ENCODE assay signal across 16 cellular contexts in genomic region chr12:121294151-121294889, GRCh38. TPM values are rescaled to one million over a fixed set of nuclear protein-coding genes. Genes with fewer than 3 reads are reported as not detected.
DNase-seq lines count a peak whose midpoint lies in the region; ATAC-seq and TF ChIP-seq lines count a peak whose summit lies in the region.
"Had no signal": no experiment of that assay in that cellular context is flagged by ENCODE, and none has a peak within 500 bp of the region (broad histone marks: within the 10 kb centered on the region; RNA-seq: fewer than 3 reads in every experiment).

No MANE protein-coding gene starts in this region.

- H3K27me3 Mint-ChIP-seq in CD4-positive, alpha-beta T cell = no peaks in the 10 kb centered on the region
- H3K27me3 Mint-ChIP-seq in T-helper 2 cell treated with Interferon-gamma antibody and Interleukin-4, amounts not matched to agents 5 μg/mL and 100 μg/mL, for 36 hours (ENCODE audit: low read depth) = no peaks in the 10 kb centered on the region
- H3K27me3 Mint-ChIP-seq in progenitor cell of endocrine pancreas = no peaks in the 10 kb centered on the region
- H3K27me3 Mint-ChIP-seq: activated T-helper 17 cell treated with anti-CD3 and anti-CD28 coated beads, Interleukin-2, amount 50 U/mL, for 72 hours; B cell; stimulated activated naive B cell treated with anti-CD40 and anti-IgM and Interleukin-4, amounts not matched to agents 10 μg/mL and 1 μg/mL and 100 μg/mL, for 72 hours had no signal

- peak overlapping the region; percentile 97 for H3K4me2 ChIP-seq in hepatocyte

- in situ Hi-C loops in Panc1 (cut with HindIII; ENCODE audit: low pct_unique_long_range_greater_than_20kb, low sequenced_read_pairs) = no loop called here

- H3K4me3 ChIP-seq in A673 (ENCODE audit: low read depth, low read length, poor library complexity, severe bottlenecking) (no peak overlapping the region), Panc1 (ENCODE audit: low read depth in 2 of 2, low read length in 2 of 2) (no peak overlapping the region), hepatocyte (no peak overlapping the region)

- peaks cover 50% of the 10 kb centered on the region for H3K79me2 ChIP-seq in hepatocyte

- no peaks in the 10 kb centered on the region for H3K9me2 ChIP-seq in hepatocyte (replicated peaks; ENCODE audit: insufficient read depth)

- DNase-seq in A673 (ENCODE audit: low spot score) (no peak), Panc1 (ENCODE audit: low read depth, low spot score) (no peak), hepatocyte (ENCODE audit: low spot score) (no peak), RWPE1 (ENCODE audit: low spot score) (no peak), left lobe of liver (ENCODE audit: low spot score) (no peak), progenitor cell of endocrine pancreas (ENCODE audit: low spot score, unreplicated experiment) (no peak)
- no peak for DNase-seq in CD4-positive, alpha-beta T cell
- DNase-seq in T-helper 2 cell treated with Interferon-gamma antibody and Interleukin-4, amounts not matched to agents 5 μg/mL and 100 μg/mL, for 36 hours (ENCODE audit: low spot score) = no peak
- DNase-seq: NCI-H1436 treated with DMSO at 0.1 percent for 48 hours; NCI-H774; stimulated activated naive B cell treated with anti-CD40 and anti-IgM and Interleukin-4, amounts not matched to agents 10 μg/mL and 1 μg/mL and 100 μg/mL, for 72 hours; tibial artery had no signal

- no peak overlapping the region for H2AFZ ChIP-seq in hepatocyte

- 90% methylated on average over 10 of the region's 10 CpGs for WGBS in hepatocyte (ENCODE audit: low lambda C conversion rate, missing lambda C conversion rate)

- peaks cover 4% of the 10 kb centered on the region for H3K36me3 Mint-ChIP-seq in CD4-positive, alpha-beta T cell (ENCODE audit: low read depth)
- peaks cover 13% of the 10 kb centered on the region for H3K36me3 Mint-ChIP-seq in T-helper 2 cell treated with Interferon-gamma antibody and Interleukin-4, amounts not matched to agents 5 μg/mL and 100 μg/mL, for 36 hours (ENCODE audit: low read depth)
- peaks cover 9% of the 10 kb centered on the region for H3K36me3 Mint-ChIP-seq in progenitor cell of endocrine pancreas (ENCODE audit: insufficient read depth)

- H3K9me3 ChIP-seq in A673 (ENCODE audit: low read depth, low read length, poor library complexity, severe bottlenecking) (no peaks in the 10 kb centered on the region), Panc1 (ENCODE audit: control insufficient read depth, insufficient read depth, low read depth, low read length) (no peaks in the 10 kb centered on the region), hepatocyte (ENCODE audit: low read depth) (no peaks in the 10 kb centered on the region)
- H3K9me3 ChIP-seq in CD4-positive, alpha-beta T cell (ENCODE audit: control insufficient read depth, low read length) = no peaks in the 10 kb centered on the region
- H3K9me3 ChIP-seq: HAP-1, prostate gland, tibial artery had no signal

- H3K4me3 Mint-ChIP-seq in CD4-positive, alpha-beta T cell = peak overlapping the region; percentile 62
- no peak overlapping the region for H3K4me3 Mint-ChIP-seq in T-helper 2 cell treated with Interferon-gamma antibody and Interleukin-4, amounts not matched to agents 5 μg/mL and 100 μg/mL, for 36 hours
- no peak overlapping the region for H3K4me3 Mint-ChIP-seq in progenitor cell of endocrine pancreas (ENCODE audit: low read depth)

- peaks cover 17% of the 10 kb centered on the region for H4K20me1 ChIP-seq in hepatocyte (ENCODE audit: insufficient read depth, poor library complexity, severe bottlenecking)

- no peak for TF ChIP-seq CTCF in A673 (conservative IDR thresholded peaks at IDR 0.05; ENCODE audit: low read depth, low read length)
- TF ChIP-seq CTCF in CD4-positive, alpha-beta T cell (IDR thresholded peaks at IDR 0.05) = no peak
- no peak for TF ChIP-seq CTCF in Panc1 (IDR thresholded peaks at IDR 0.05)
- no peak for TF ChIP-seq CTCF in hepatocyte (IDR thresholded peaks at IDR 0.05; ENCODE audit: poor library complexity)
- no peak for TF ChIP-seq CTCF in RWPE1 (conservative IDR thresholded peaks at IDR 0.05; ENCODE audit: low read depth)
- no peak for TF ChIP-seq CTCF in progenitor cell of endocrine pancreas (IDR thresholded peaks at IDR 0.05; ENCODE audit: unreplicated experiment)

- peaks cover 7% of the 10 kb centered on the region for H3K36me3 ChIP-seq in A673 (ENCODE audit: insufficient read depth, low read length, poor library complexity, severe bottlenecking)
- H3K36me3 ChIP-seq in Panc1 (ENCODE audit: control insufficient read depth, insufficient read depth, low read length) = peaks cover 3% of the 10 kb centered on the region; the same call in 1 of the 2 replicates
- H3K36me3 ChIP-seq in hepatocyte (replicated peaks; ENCODE audit: insufficient read depth, low read depth) = no peaks in the 10 kb centered on the region
- H3K36me3 ChIP-seq: prostate gland had no signal

- POLR2A ChIA-PET in A673 (lab: Charles Lee; ENCODE audit: low non-redundant PET) = no interaction called here
- POLR2A ChIA-PET in CD4-positive, alpha-beta T cell (lab: Charles Lee) = interaction anchor here (2.3 kb wide), 2 partner anchors 57 to 507 kb away, joined by 5 to 6 read pairs; partner anchors contain the start of gene ANAPC5
- POLR2A ChIA-PET in Panc1 (lab: Charles Lee) = no interaction called here
- POLR2A ChIA-PET in RWPE1 (lab: Yijun Ruan, JAX; ENCODE audit: low non-redundant PET) = no interaction called here

- H3K27ac Mint-ChIP-seq in CD4-positive, alpha-beta T cell = no peak overlapping the region
- H3K27ac Mint-ChIP-seq in T-helper 2 cell treated with Interferon-gamma antibody and Interleukin-4, amounts not matched to agents 5 μg/mL and 100 μg/mL, for 36 hours = no peak overlapping the region
- H3K27ac Mint-ChIP-seq in progenitor cell of endocrine pancreas = no peak overlapping the region
- H3K27ac Mint-ChIP-seq: activated T-helper 17 cell treated with anti-CD3 and anti-CD28 coated beads, Interleukin-2, amount 50 U/mL, for 72 hours had no signal

- TSS peak; percentile 25 for BruUV-seq in A673 (replicated peaks; lab: Mats Ljungman, UMichigan)
- TSS peak; percentile 73 for BruUV-seq in Panc1 (replicated peaks; lab: Mats Ljungman, UMichigan)

- CTCF ChIA-PET in A673 (lab: Charles Lee) = no interaction called here
- CTCF ChIA-PET in CD4-positive, alpha-beta T cell (lab: Charles Lee) = interaction anchor here (0.6 kb wide), 1 partner anchor 27 kb away, joined by 3 read pairs; no protein-coding TSS in a partner anchor
- CTCF ChIA-PET in Panc1 (lab: Charles Lee) = no interaction called here
- CTCF ChIA-PET in RWPE1 (lab: Yijun Ruan, JAX) = interaction anchor here (0.6 kb wide), 1 partner anchor 72 kb away, joined by 3 read pairs; no protein-coding TSS in a partner anchor

- intact Hi-C loops in A673 (cut with micrococcal nuclease; ENCODE audit: unreplicated experiment) = no loop called here
- intact Hi-C loops in CD4-positive, alpha-beta T cell (cut with DNase I, micrococcal nuclease) = no loop called here
- intact Hi-C loops in Panc1 (cut with micrococcal nuclease; ENCODE audit: unreplicated experiment) = no loop called here

- H3K27ac ChIP-seq in A673 (ENCODE audit: low read depth, low read length, poor library complexity, severe bottlenecking) (no peak overlapping the region), Panc1 (ENCODE audit: low read length) (no peak overlapping the region), hepatocyte (no peak overlapping the region), RWPE1 (no peak overlapping the region)
- H3K27ac ChIP-seq in CD4-positive, alpha-beta T cell (ENCODE audit: low read depth, low read length) = no peak overlapping the region
- H3K27ac ChIP-seq: prostate gland, tibial artery had no signal

- H3K27me3 ChIP-seq in A673 (replicated peaks; ENCODE audit: insufficient read depth, low read depth, low read length, poor library complexity) (no peaks in the 10 kb centered on the region), Panc1 (ENCODE audit: control insufficient read depth, insufficient read depth, low read length) (no peaks in the 10 kb centered on the region), hepatocyte (no peaks in the 10 kb centered on the region)
- H3K27me3 ChIP-seq in CD4-positive, alpha-beta T cell (ENCODE audit: control insufficient read depth, insufficient read depth, low read length) = no peaks in the 10 kb centered on the region
- H3K27me3 ChIP-seq: tibial artery had no signal

- ATAC-seq in CD4-positive, alpha-beta T cell (ENCODE audit: poor library complexity) = no peak
- ATAC-seq in Panc1 (no peak), left lobe of liver (no peak)
- ATAC-seq: activated T-helper 17 cell treated with anti-CD3 and anti-CD28 coated beads, Interleukin-2, amount 50 U/mL, for 72 hours; stimulated activated naive B cell treated with anti-CD40 and anti-IgM and Interleukin-4, amounts not matched to agents 10 μg/mL and 1 μg/mL and 100 μg/mL, for 72 hours had no signal

- peaks cover 19% of the 10 kb centered on the region for H3K4me1 Mint-ChIP-seq in CD4-positive, alpha-beta T cell (ENCODE audit: low read depth)
- peaks cover 21% of the 10 kb centered on the region for H3K4me1 Mint-ChIP-seq in T-helper 2 cell treated with Interferon-gamma antibody and Interleukin-4, amounts not matched to agents 5 μg/mL and 100 μg/mL, for 36 hours (ENCODE audit: low read depth)
- peaks cover 10% of the 10 kb centered on the region for H3K4me1 Mint-ChIP-seq in progenitor cell of endocrine pancreas (ENCODE audit: low read depth)
- H3K4me1 Mint-ChIP-seq: activated T-helper 17 cell treated with anti-CD3 and anti-CD28 coated beads, Interleukin-2, amount 50 U/mL, for 72 hours had no signal

- peaks cover 19% of the 10 kb centered on the region for H3K4me1 ChIP-seq in A673 (ENCODE audit: insufficient read depth, low read length, poor library complexity, severe bottlenecking)
- H3K4me1 ChIP-seq in Panc1 (ENCODE audit: control insufficient read depth, insufficient read depth, low read length) = peaks cover 9% of the 10 kb centered on the region; the same call in 1 of the 2 replicates
- peaks cover 18% of the 10 kb centered on the region for H3K4me1 ChIP-seq in hepatocyte (ENCODE audit: insufficient read depth)

- no peaks in the 10 kb centered on the region for H3K9me3 Mint-ChIP-seq in CD4-positive, alpha-beta T cell
- no peaks in the 10 kb centered on the region for H3K9me3 Mint-ChIP-seq in T-helper 2 cell treated with Interferon-gamma antibody and Interleukin-4, amounts not matched to agents 5 μg/mL and 100 μg/mL, for 36 hours
- no peaks in the 10 kb centered on the region for H3K9me3 Mint-ChIP-seq in progenitor cell of endocrine pancreas (ENCODE audit: low read depth)
- H3K9me3 Mint-ChIP-seq: activated T-helper 17 cell treated with anti-CD3 and anti-CD28 coated beads, Interleukin-2, amount 50 U/mL, for 72 hours; stimulated activated naive B cell treated with anti-CD40 and anti-IgM and Interleukin-4, amounts not matched to agents 10 μg/mL and 1 μg/mL and 100 μg/mL, for 72 hours had no signal

RNA-seq across cellular contexts. Expression of gene CAMKK2, which starts 2.2 kb away (rescaled TPM):
- total RNA-seq in A673 (2021) (33.0 and 41.6 TPM in 2 replicates), Panc1 (2021; ENCODE audit: unreplicated experiment) (37.8 TPM), hepatocyte (20.2 and 21.5 TPM in 2 replicates), left lobe of liver (28.8 TPM), progenitor cell of endocrine pancreas (38.4 and 44.2 TPM in 2 replicates)
- 1 to 10 TPM; 6.7 to 6.8 TPM for total RNA-seq in CD4-positive, alpha-beta T cell
- 54.5 TPM for polyA plus RNA-seq in Panc1 (2012; ENCODE audit: insufficient read length)
- 16.3 and 21.9 TPM in 2 replicates for polyA plus RNA-seq in hepatocyte

RNA-seq across cellular contexts. Expression of gene ANAPC5, which starts 57.9 kb away (rescaled TPM):
- 142 and 145 TPM in 2 replicates for total RNA-seq in A673 (2021)
- total RNA-seq in CD4-positive, alpha-beta T cell = 10 to 100 TPM; 88.2 to 96.2 TPM
- total RNA-seq in Panc1 (2021; ENCODE audit: unreplicated experiment) = 101 TPM
- polyA plus RNA-seq in Panc1 (2012; ENCODE audit: insufficient read length) = 99.2 TPM
- 108 and 110 TPM in 2 replicates for total RNA-seq in hepatocyte
- 102 and 109 TPM in 2 replicates for polyA plus RNA-seq in hepatocyte
- total RNA-seq in left lobe of liver = 43.4 TPM
- 93.2 and 94.3 TPM in 2 replicates for total RNA-seq in progenitor cell of endocrine pancreas

Comparison
In these comparisons a context has a peak if more than half of its experiments do, and no peak if none do; other contexts are left out.
1. CTCF ChIA-PET loops: an anchor here in CD4-positive, alpha-beta T cell (0.6 kb wide) and RWPE1 (0.6 kb wide); none called in A673 and Panc1.